ENCODE assay signal across 23 cellular contexts in genomic region chr1:119731741-119732430, GRCh38. TPM values are rescaled to one million over a fixed set of nuclear protein-coding genes. Genes with fewer than 3 reads are reported as not detected.
"Had no signal": no experiment of that assay in that cellular context is flagged by ENCODE, and none has a peak within 500 bp of the region (broad histone marks: within the 10 kb centered on the region; RNA-seq: fewer than 3 reads in every experiment).

No MANE protein-coding gene starts in this region.

- H3K4me1 ChIP-seq: upper lobe of right lung had no signal

- H3K27ac ChIP-seq: ovary, right lobe of liver, suprapubic skin, upper lobe of right lung had no signal

- DNase-seq: activated CD4-positive, alpha-beta T cell treated with anti-CD3 and anti-CD28 coated beads, Interleukin-2, amount 10 ng/mL, durations not matched to agents 7 days and 5 days; activated CD8-positive, alpha-beta T cell treated with anti-CD3 and anti-CD28 coated beads, Interleukin-2, amount 10 ng/mL, durations not matched to agents 7 days and 5 days; activated naive CD4-positive, alpha-beta T cell treated with anti-CD3 and anti-CD28 coated beads for 36 hours; activated T-cell treated with anti-CD3 and anti-CD28 coated beads, Interleukin-2, amount 50 U/mL, for 4 hours; aorta; erythroblast; mesenchymal stem cell; mucosa of descending colon; naive B cell; ovary; small intestine; stimulated activated CD4-positive, alpha-beta T cell treated with anti-CD3 and anti-CD28 coated beads, Interleukin-15, amount 100 ng/mL, for 24 hours; stimulated activated CD4-positive, alpha-beta T cell treated with anti-CD3 and anti-CD28 coated beads, Interleukin-2, amount 100 ng/mL, for 48 hours; upper lobe of right lung had no signal

- H3K27ac Mint-ChIP-seq: activated CD4-positive, alpha-beta T cell treated with anti-CD3 and anti-CD28 coated beads, Interleukin-2, amount 10 ng/mL, durations not matched to agents 7 days and 5 days; activated CD8-positive, alpha-beta T cell treated with anti-CD3 and anti-CD28 coated beads, Interleukin-2, amount 10 ng/mL, durations not matched to agents 7 days and 5 days; activated naive CD4-positive, alpha-beta T cell treated with anti-CD3 and anti-CD28 coated beads for 36 hours; naive B cell; stimulated activated naive CD8-positive, alpha-beta T cell treated with anti-CD3 and anti-CD28 coated beads, Interleukin-15, Interleukin-2, amounts not matched to agents 100 ng/mL and 50 ng/mL, for 24 hours; T-helper 1 cell treated with Interleukin-12 subunit alpha and Interleukin-12 subunit beta and Interleukin-4 antibody, amounts not matched to agents 30 μg/mL and 1 μg/mL, for 36 hours had no signal

- H3K4me3 ChIP-seq: mucosa of descending colon, ovary, right lobe of liver, suprapubic skin, upper lobe of right lung had no signal

- H3K27me3 ChIP-seq: ovary, right lobe of liver, suprapubic skin, upper lobe of right lung had no signal

- H3K27me3 Mint-ChIP-seq: activated CD4-positive, alpha-beta T cell treated with anti-CD3 and anti-CD28 coated beads, Interleukin-2, amount 10 ng/mL, durations not matched to agents 7 days and 5 days; naive B cell; stimulated activated naive CD8-positive, alpha-beta T cell treated with anti-CD3 and anti-CD28 coated beads, Interleukin-15, Interleukin-2, amounts not matched to agents 100 ng/mL and 50 ng/mL, for 24 hours had no signal

- H3K4me1 Mint-ChIP-seq: activated CD4-positive, alpha-beta T cell treated with anti-CD3 and anti-CD28 coated beads, Interleukin-2, amount 10 ng/mL, durations not matched to agents 7 days and 5 days had no signal

- H3K4me3 Mint-ChIP-seq: activated CD4-positive, alpha-beta T cell treated with anti-CD3 and anti-CD28 coated beads, Interleukin-2, amount 10 ng/mL, durations not matched to agents 7 days and 5 days; activated CD8-positive, alpha-beta T cell treated with anti-CD3 and anti-CD28 coated beads, Interleukin-2, amount 10 ng/mL, durations not matched to agents 7 days and 5 days; activated naive CD4-positive, alpha-beta T cell treated with anti-CD3 and anti-CD28 coated beads for 36 hours; activated T-cell treated with anti-CD3 and anti-CD28 coated beads, Interleukin-2, amount 50 U/mL, for 4 hours; naive B cell; stimulated activated naive CD8-positive, alpha-beta T cell treated with anti-CD3 and anti-CD28 coated beads, Interleukin-15, Interleukin-2, amounts not matched to agents 100 ng/mL and 50 ng/mL, for 24 hours; T-helper 1 cell treated with Interleukin-12 subunit alpha and Interleukin-12 subunit beta and Interleukin-4 antibody, amounts not matched to agents 30 μg/mL and 1 μg/mL, for 36 hours had no signal

- H3K9me3 Mint-ChIP-seq: activated CD4-positive, alpha-beta T cell treated with anti-CD3 and anti-CD28 coated beads, Interleukin-2, amount 10 ng/mL, durations not matched to agents 7 days and 5 days; activated naive CD4-positive, alpha-beta T cell treated with anti-CD3 and anti-CD28 coated beads for 36 hours; activated T-cell treated with anti-CD3 and anti-CD28 coated beads, Interleukin-2, amount 50 U/mL, for 4 hours; naive B cell; stimulated activated naive CD8-positive, alpha-beta T cell treated with anti-CD3 and anti-CD28 coated beads, Interleukin-15, Interleukin-2, amounts not matched to agents 100 ng/mL and 50 ng/mL, for 24 hours; T-helper 1 cell treated with Interleukin-12 subunit alpha and Interleukin-12 subunit beta and Interleukin-4 antibody, amounts not matched to agents 30 μg/mL and 1 μg/mL, for 36 hours had no signal

- ATAC-seq: activated CD4-positive, CD25-positive, alpha-beta regulatory T cell treated with anti-CD3 and anti-CD28 coated beads, Interleukin-2, amount 50 U/mL, for 24 hours; activated CD8-positive, alpha-beta T cell treated with anti-CD3 and anti-CD28 coated beads, Interleukin-2, amount 10 ng/mL, durations not matched to agents 7 days and 5 days; activated T-cell treated with anti-CD3 and anti-CD28 coated beads, Interleukin-2, amount 50 U/mL, for 4 hours; mucosa of descending colon; right lobe of liver; upper lobe of right lung had no signal

- H3K36me3 ChIP-seq: ovary had no signal

- H3K9me3 ChIP-seq: mucosa of descending colon, ovary, right lobe of liver, suprapubic skin, upper lobe of right lung had no signal

- FAIRE-seq: bronchial epithelial cell, frontal cortex, keratinocyte, small intestine had no signal

RNA-seq across cellular contexts. Expression of gene HMGCS2, which starts 36.8 kb away (rescaled TPM):
- total RNA-seq: activated CD4-positive, alpha-beta T cell treated with anti-CD3 and anti-CD28 coated beads, Interleukin-2, amount 10 ng/mL, durations not matched to agents 7 days and 5 days; activated CD8-positive, alpha-beta T cell treated with anti-CD3 and anti-CD28 coated beads, Interleukin-2, amount 10 ng/mL, durations not matched to agents 7 days and 5 days; activated naive CD4-positive, alpha-beta T cell treated with anti-CD3 and anti-CD28 coated beads for 36 hours; aorta; chondrocyte; frontal cortex; upper lobe of right lung had no signal
- polyA plus RNA-seq: keratinocyte had no signal
